In the genomic region with DNA sequence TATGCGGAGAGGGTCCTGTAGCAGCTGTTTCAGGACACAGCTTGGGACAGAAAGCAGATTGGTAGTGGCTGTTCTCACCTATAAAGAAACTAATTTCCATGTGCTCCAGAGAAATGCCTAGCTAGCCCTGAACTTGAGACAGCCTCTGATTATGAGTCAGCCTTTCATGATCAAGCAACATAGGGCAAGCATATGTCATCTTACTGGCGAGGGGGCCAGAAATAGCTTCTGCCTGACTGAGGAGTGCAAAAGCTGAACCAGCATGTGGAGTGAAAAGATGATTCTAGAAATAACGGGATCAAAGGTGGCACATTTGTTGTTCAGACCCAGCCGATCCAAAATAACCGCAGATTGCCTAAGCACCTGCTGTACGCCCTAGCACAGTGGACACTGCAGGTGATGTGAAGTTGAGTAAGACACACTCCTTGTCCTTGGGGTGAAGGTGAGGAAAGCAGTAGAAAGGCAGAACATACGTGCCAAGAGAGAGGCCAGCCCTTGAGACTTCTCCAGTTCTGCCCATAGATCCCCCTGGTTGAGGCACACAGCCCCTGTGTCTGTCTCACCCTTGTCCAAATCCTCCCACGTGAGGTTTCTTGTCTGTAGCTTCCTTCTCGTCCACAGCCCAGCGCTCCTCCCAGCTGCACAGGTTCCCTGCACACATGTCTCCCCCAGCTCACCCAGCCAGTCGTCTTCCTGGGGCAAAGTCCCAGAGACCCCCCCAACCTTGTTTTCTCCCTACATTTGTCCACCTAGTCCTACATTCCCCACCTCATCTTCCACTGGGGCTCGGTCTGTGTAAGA, we compare ENCODE assay signal across 8 cellular contexts. TPM values are rescaled to one million over a fixed set of nuclear protein-coding genes. Genes with fewer than 3 reads are reported as not detected.
DNase-seq lines count a peak whose midpoint lies in the region; ATAC-seq and TF ChIP-seq lines count a peak whose summit lies in the region.

No MANE protein-coding gene starts in this region.

- peaks cover 20% of the 10 kb centered on the region for H3K4me1 Mint-ChIP-seq in MCF 10A (ENCODE audit: insufficient read depth, unreplicated experiment)

- peaks cover 0 to 9% of the 10 kb centered on the region in 2 donors for H3K4me1 ChIP-seq in breast epithelium

- no peaks in the 10 kb centered on the region for H3K27me3 Mint-ChIP-seq in MCF 10A (ENCODE audit: insufficient read depth, unreplicated experiment)

- no TSS peak for BruUV-seq in MCF 10A (replicated peaks; lab: Mats Ljungman, UMichigan)

- no peak for TF ChIP-seq POLR2A in breast epithelium (IDR thresholded peaks at IDR 0.05)

- H3K27ac ChIP-seq in breast epithelium, result no peak overlapping the region

- H3K9me3 ChIP-seq in breast epithelium, result no peaks in the 10 kb centered on the region

- intact Hi-C loops in MCF 10A (cut with micrococcal nuclease) (no loop called here), breast epithelium (cut with DNase I; ENCODE audit: low total_unique reads) (no loop called here)

- DNase-seq in MCF 10A (ENCODE audit: unreplicated experiment), result peak; percentile 67
- DNase-seq in breast epithelium (ENCODE audit: low spot score in 2 of 2), result no peak
- DNase-seq in NCI-H446 treated with DMSO at 0.1 percent for 48 hours (lab: John Stamatoyannopoulos, UW), result peak; percentile 18
- DNase-seq in dedifferentiated amniotic fluid mesenchymal stem cell (ENCODE audit: extremely low spot score), result peak; percentile 75
- DNase-seq in stromal cell of bone marrow (ENCODE audit: low read depth), result peak; percentile 84
- no peak for DNase-seq in mucosa of gallbladder (ENCODE audit: low spot score)
- DNase-seq in T-helper 9 cell, result no peak

- H3K36me3 ChIP-seq in breast epithelium, result no peaks in the 10 kb centered on the region

- peaks cover 5% of the 10 kb centered on the region for H3K36me3 Mint-ChIP-seq in MCF 10A (ENCODE audit: insufficient read depth, unreplicated experiment)

- no peaks in the 10 kb centered on the region for H3K9me3 Mint-ChIP-seq in MCF 10A (ENCODE audit: unreplicated experiment)

- POLR2A ChIA-PET in MCF 10A (lab: Yijun Ruan, JAX), result interaction anchor here (0.5 to 3.0 kb wide), 9 partner anchors 10 to 165 kb away, joined by 3 to 22 read pairs (median 3); a partner anchor contains a TSS

- TF ChIP-seq CTCF in MCF 10A (IDR thresholded peaks at IDR 0.05; ENCODE audit: unreplicated experiment) (no peak), breast epithelium (IDR thresholded peaks at IDR 0.05) (no peak)

- H3K27ac Mint-ChIP-seq in MCF 10A (ENCODE audit: low read depth, unreplicated experiment), result peak overlapping the region; percentile 39

- H3K4me3 ChIP-seq in breast epithelium, result no peak overlapping the region

- H3K4me3 Mint-ChIP-seq in MCF 10A (ENCODE audit: unreplicated experiment), result no peak overlapping the region

- ATAC-seq in GM21423 (IDR thresholded peaks at IDR 0.05; ENCODE audit: unreplicated experiment), result no peak

- CTCF ChIA-PET in MCF 10A (lab: Yijun Ruan, JAX), result interaction anchor here (0.5 to 1.4 kb wide), 6 partner anchors 10 to 841 kb away, joined by 3 to 4 read pairs (median 4); no protein-coding TSS in a partner anchor

- no peaks in the 10 kb centered on the region for H3K27me3 ChIP-seq in breast epithelium

RNA-seq across cellular contexts. Expression of a gene that starts 2.7 kb away (rescaled TPM):
- 66.5 and 73.3 TPM in 2 replicates for total RNA-seq in MCF 10A (2022)
- total RNA-seq in breast epithelium, result 10 to 100 TPM; 29.6 to 93.0 (median 40.6) TPM
- total RNA-seq in mucosa of gallbladder, result 57.7 TPM

RNA-seq across cellular contexts. Expression of a gene that starts 18.1 kb away (rescaled TPM):
- total RNA-seq in MCF 10A (2022), result 44.0 and 47.0 TPM in 2 replicates
- 10 to 100 TPM; 31.0 to 39.3 (median 32.1) TPM for total RNA-seq in breast epithelium
- total RNA-seq in mucosa of gallbladder, result 39.2 TPM

RNA-seq across cellular contexts. Expression of a gene that starts 38.1 kb away (rescaled TPM):
- total RNA-seq in MCF 10A (2022) (84.0 and 86.7 TPM in 2 replicates), breast epithelium (10 to 100 TPM; 53.7 to 57.4 (median 56.3) TPM), mucosa of gallbladder (50.7 TPM)

Comparison
In these comparisons a context has a peak if more than half of its experiments do, and no peak if none do; other contexts are left out.
1. DNase-seq: peak in MCF 10A (single experiment), NCI-H446 treated with DMSO at 0.1 percent for 48 hours (single experiment), dedifferentiated amniotic fluid mesenchymal stem cell (single experiment) and stromal cell of bone marrow (single experiment); none in breast epithelium (0 of 2), mucosa of gallbladder (single experiment) and T-helper 9 cell (single experiment).